In the genomic region with DNA sequence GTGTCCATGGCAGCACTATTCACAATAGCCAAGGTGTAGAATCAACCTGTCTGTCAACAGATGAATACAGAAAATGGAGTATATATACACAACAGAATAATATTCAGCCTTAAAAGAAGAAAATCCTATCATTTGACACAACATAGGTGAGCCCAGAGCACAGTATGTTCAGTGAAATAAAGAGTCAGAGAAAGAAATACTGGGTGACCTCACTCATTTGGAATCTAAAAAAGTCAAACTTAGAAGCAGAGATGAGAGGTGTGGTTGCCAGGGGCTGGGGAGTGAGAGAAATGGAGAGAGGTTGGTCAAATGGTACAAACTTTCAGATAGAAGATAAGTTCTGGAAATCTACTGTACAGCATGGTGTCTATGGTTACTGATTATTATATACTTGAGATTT, we compare ENCODE assay signal across 8 cellular contexts.
A peak's percentile ranks its signal among the peaks of the same experiment; 100 is the strongest.
DNase-seq lines count a peak whose midpoint lies in the region; ATAC-seq and TF ChIP-seq lines count a peak whose summit lies in the region.
"Not testable (repeated sequence)": the region's sequence is repeated elsewhere in the genome, so short reads cannot be mapped to it uniquely, and the experiment has no call there.

No MANE protein-coding gene starts in this region.

- peak; percentile 31 for ATAC-seq in GM18868 (IDR thresholded peaks at IDR 0.05; ENCODE audit: unreplicated experiment)
- peak; percentile 26 for ATAC-seq in HG02852 (IDR thresholded peaks at IDR 0.05; ENCODE audit: unreplicated experiment)
- peak; percentile 60 for ATAC-seq in left lung
- not testable (repeated sequence) for ATAC-seq in stimulated activated memory B cell treated with anti-CD40 and anti-IgM and Interleukin-4, amounts not matched to agents 10 μg/mL and 1 μg/mL and 100 μg/mL, for 72 hours

- in situ Hi-C loops in ACHN (cut with HindIII; ENCODE audit: low pct_ligation_motif_present, low pct_unique_long_range_greater_than_20kb, low sequenced_read_pairs), result not testable (repeated sequence)

- not testable (repeated sequence) for H3K9me3 ChIP-seq in adipocyte (ENCODE audit: control insufficient read depth, low read length); left lung

- not testable (repeated sequence) for H3K36me3 ChIP-seq in adipocyte (ENCODE audit: control insufficient read depth, insufficient read depth, low read length, severe bottlenecking); left lung

- H3K4me1 Mint-ChIP-seq in stimulated activated memory B cell treated with anti-CD40 and anti-IgM and Interleukin-4, amounts not matched to agents 10 μg/mL and 1 μg/mL and 100 μg/mL, for 72 hours, result peaks cover 18% of the 10 kb centered on the region

- H3K4me3 ChIP-seq in adipocyte (ENCODE audit: low read length); choroid plexus epithelial cell (ENCODE audit: low read depth, low read length); left lung: not testable (repeated sequence)

- H3K27ac Mint-ChIP-seq in stimulated activated memory B cell treated with anti-CD40 and anti-IgM and Interleukin-4, amounts not matched to agents 10 μg/mL and 1 μg/mL and 100 μg/mL, for 72 hours, result peak overlapping the region; percentile 16

- H3K9ac ChIP-seq in adipocyte (ENCODE audit: low read length), result not testable (repeated sequence)

- DNase-seq in ACHN, result peak; percentile 16
- DNase-seq in NCI-H226, result peak; percentile 66
- DNase-seq in adipocyte (ENCODE audit: low read depth), result peak; percentile 4
- peak; percentile 18 for DNase-seq in choroid plexus epithelial cell (ENCODE audit: low read depth)
- not testable (repeated sequence) for DNase-seq in left lung

- not testable (repeated sequence) for H3K27ac ChIP-seq in left lung

- H3K27me3 Mint-ChIP-seq in stimulated activated memory B cell treated with anti-CD40 and anti-IgM and Interleukin-4, amounts not matched to agents 10 μg/mL and 1 μg/mL and 100 μg/mL, for 72 hours, result not testable (repeated sequence)

- not testable (repeated sequence) for TF ChIP-seq CTCF in choroid plexus epithelial cell (conservative IDR thresholded peaks at IDR 0.05; ENCODE audit: low read depth, low read length); left lung (IDR thresholded peaks at IDR 0.05)

- intact Hi-C loops in left lung (cut with DNase I), result not testable (repeated sequence)

- H3K9me3 Mint-ChIP-seq in stimulated activated memory B cell treated with anti-CD40 and anti-IgM and Interleukin-4, amounts not matched to agents 10 μg/mL and 1 μg/mL and 100 μg/mL, for 72 hours, result not testable (repeated sequence)

- not testable (repeated sequence) for H3K27me3 ChIP-seq in adipocyte (replicated peaks; ENCODE audit: control insufficient read depth, insufficient read depth, low read length); left lung

- not testable (repeated sequence) for H3K36me3 Mint-ChIP-seq in stimulated activated memory B cell treated with anti-CD40 and anti-IgM and Interleukin-4, amounts not matched to agents 10 μg/mL and 1 μg/mL and 100 μg/mL, for 72 hours

- H3K4me3 Mint-ChIP-seq in stimulated activated memory B cell treated with anti-CD40 and anti-IgM and Interleukin-4, amounts not matched to agents 10 μg/mL and 1 μg/mL and 100 μg/mL, for 72 hours, result not testable (repeated sequence)

- not testable (repeated sequence) for H3K4me1 ChIP-seq in adipocyte (ENCODE audit: control insufficient read depth, insufficient read depth, low read length); left lung
